ENCODE assay signal across 7 cellular contexts in genomic region chr10:132956259-132956658, GRCh38. TPM values are rescaled to one million over a fixed set of nuclear protein-coding genes. Genes with fewer than 3 reads are reported as not detected.
DNase-seq lines count a peak whose midpoint lies in the region; TF ChIP-seq lines count a peak whose summit lies in the region.
"Not testable (repeated sequence)": the region's sequence is repeated elsewhere in the genome, so short reads cannot be mapped to it uniquely, and the experiment has no call there.
"Had no signal": no experiment of that assay in that cellular context is flagged by ENCODE, and none has a peak within 500 bp of the region (broad histone marks: within the 10 kb centered on the region; RNA-seq: fewer than 3 reads in every experiment).

No MANE protein-coding gene starts in this region.

- not testable (repeated sequence) for H3K9me3 ChIP-seq in HEK293 (ENCODE audit: control insufficient read depth, insufficient read depth, low read depth, low read length); osteoblast (ENCODE audit: low read depth, low read length)

- peak overlapping the region; percentile 31 for H3K27ac Mint-ChIP-seq in activated CD4-positive, alpha-beta memory T cell treated with anti-CD3 and anti-CD28 coated beads, Interleukin-2, amount 10 ng/mL, durations not matched to agents 7 days and 5 days

- H3K79me2 ChIP-seq in osteoblast (ENCODE audit: insufficient read depth, low read length): not testable (repeated sequence)

- not testable (repeated sequence) for H3K4me2 ChIP-seq in osteoblast (ENCODE audit: insufficient read depth, low read length)

- not testable (repeated sequence) for H3K4me1 Mint-ChIP-seq in activated CD4-positive, alpha-beta memory T cell treated with anti-CD3 and anti-CD28 coated beads, Interleukin-2, amount 10 ng/mL, durations not matched to agents 7 days and 5 days

- not testable (repeated sequence) for H3K36me3 Mint-ChIP-seq in activated CD4-positive, alpha-beta memory T cell treated with anti-CD3 and anti-CD28 coated beads, Interleukin-2, amount 10 ng/mL, durations not matched to agents 7 days and 5 days (ENCODE audit: low read depth)

- not testable (repeated sequence) for H2AFZ ChIP-seq in osteoblast (ENCODE audit: low read length)

- not testable (repeated sequence) for H3K36me3 ChIP-seq in HEK293 (ENCODE audit: control insufficient read depth in 2 of 2, insufficient read depth in 1 of 2, low read length in 2 of 2); osteoblast (ENCODE audit: insufficient read depth, low read length)

- not testable (repeated sequence) for DNase-seq in activated CD4-positive, alpha-beta memory T cell treated with anti-CD3 and anti-CD28 coated beads, Interleukin-2, amount 10 ng/mL, durations not matched to agents 7 days and 5 days
- DNase-seq in mesenteric fat pad (ENCODE audit: low spot score) (peak; percentile 16), osteoblast (ENCODE audit: insufficient read length, low spot score, missing footprints) (peak; percentile 34)

- H4K20me1 ChIP-seq in osteoblast (ENCODE audit: insufficient read depth, low read length): not testable (repeated sequence)

- H3K27me3 Mint-ChIP-seq in activated CD4-positive, alpha-beta memory T cell treated with anti-CD3 and anti-CD28 coated beads, Interleukin-2, amount 10 ng/mL, durations not matched to agents 7 days and 5 days: not testable (repeated sequence)

- not testable (repeated sequence) for H3K4me3 Mint-ChIP-seq in activated CD4-positive, alpha-beta memory T cell treated with anti-CD3 and anti-CD28 coated beads, Interleukin-2, amount 10 ng/mL, durations not matched to agents 7 days and 5 days

- H3K9me3 Mint-ChIP-seq in activated CD4-positive, alpha-beta memory T cell treated with anti-CD3 and anti-CD28 coated beads, Interleukin-2, amount 10 ng/mL, durations not matched to agents 7 days and 5 days: not testable (repeated sequence)

- TF ChIP-seq CTCF in HEK293 (tag by site-specific recombination; IDR thresholded peaks at IDR 0.05); osteoblast (IDR thresholded peaks at IDR 0.05; ENCODE audit: extremely low read depth, low read depth, low read length): not testable (repeated sequence)

- POLR2A ChIA-PET in HEK293 (lab: Yijun Ruan, JAX); activated CD4-positive, alpha-beta memory T cell treated with anti-CD3 and anti-CD28 coated beads, Interleukin-2, amount 10 ng/mL, durations not matched to agents 7 days and 5 days (lab: Charles Lee): not testable (repeated sequence)

- H3K27ac ChIP-seq in HEK293 (ENCODE audit: extremely low read depth, low read depth, low read length); osteoblast (ENCODE audit: low read depth, low read length): not testable (repeated sequence)

- H3K4me1 ChIP-seq in HEK293 (ENCODE audit: control insufficient read depth, insufficient read depth, low read length); osteoblast (ENCODE audit: insufficient read depth, low read length): not testable (repeated sequence)

- not testable (repeated sequence) for H3K4me3 ChIP-seq in HEK293 (ENCODE audit: low read depth, low read length); osteoblast (ENCODE audit: insufficient read depth, low read length)

- CTCF ChIA-PET in HEK293 (lab: Yijun Ruan, JAX); activated CD4-positive, alpha-beta memory T cell treated with anti-CD3 and anti-CD28 coated beads, Interleukin-2, amount 10 ng/mL, durations not matched to agents 7 days and 5 days (lab: Charles Lee): not testable (repeated sequence)

- peaks cover 25% of the 10 kb centered on the region for H3K27me3 ChIP-seq in osteoblast (ENCODE audit: insufficient read depth, low read length)

TF ChIP-seq in HEK293, 187 proteins besides CTCF, POLR2A, EP300 and RAD21:
- TF ChIP-seq ZNF146 (tag by site-specific recombination; IDR thresholded peaks at IDR 0.05): peak; percentile 92

RNA-seq across cellular contexts. Expression of gene CFAP46, which starts 13.9 kb away (rescaled TPM):
- not detected for total RNA-seq in activated CD4-positive, alpha-beta memory T cell treated with anti-CD3 and anti-CD28 coated beads, Interleukin-2, amount 10 ng/mL, durations not matched to agents 7 days and 5 days
- total RNA-seq in mesenteric fat pad (not detected), osteoblast (under 0.01 and 0.29 TPM in 2 replicates)
- total RNA-seq: CD4-positive, alpha-beta memory T cell; CD4-positive, CD25-positive, alpha-beta regulatory T cell; GM12878 had no signal
